ENCODE assay signal across 14 cellular contexts in the genomic region with DNA sequence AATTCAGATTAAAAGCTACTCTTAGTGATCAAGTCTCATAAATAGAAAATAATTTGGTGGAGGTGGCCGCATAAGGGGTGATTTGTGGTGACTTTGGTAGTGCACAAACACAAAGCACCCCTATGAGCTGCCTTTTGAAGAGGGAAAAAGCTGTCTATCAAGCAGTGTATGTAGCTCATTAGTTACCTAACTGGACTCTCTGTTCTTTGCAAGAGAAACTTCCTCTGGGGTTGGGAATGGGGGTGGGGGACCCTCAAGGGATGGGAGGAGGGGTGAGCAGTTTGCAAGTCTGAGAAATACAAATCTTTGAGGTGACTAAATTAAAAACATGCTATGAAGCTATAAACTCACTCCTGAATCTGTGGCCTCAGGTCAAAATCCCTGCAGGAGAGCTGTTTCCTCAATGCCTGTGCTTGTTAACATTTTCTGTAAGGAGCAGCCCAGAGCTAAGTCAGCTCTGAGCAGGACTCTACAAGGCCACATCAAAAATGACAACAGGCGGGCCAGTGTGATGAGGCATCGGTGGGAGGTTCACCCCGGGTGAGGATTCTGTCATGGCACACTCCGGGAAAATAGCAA. TPM values are rescaled to one million over a fixed set of nuclear protein-coding genes. Genes with fewer than 3 reads are reported as not detected.
DNase-seq lines count a peak whose midpoint lies in the region; ATAC-seq and TF ChIP-seq lines count a peak whose summit lies in the region.
"Had no signal": no experiment of that assay in that cellular context is flagged by ENCODE, and none has a peak within 500 bp of the region (broad histone marks: within the 10 kb centered on the region; RNA-seq: fewer than 3 reads in every experiment).

No MANE protein-coding gene starts in this region.

- H2BK5ac ChIP-seq in IMR-90 (ENCODE audit: low read depth, low read length, poor library complexity, severe bottlenecking) (no peak overlapping the region), mesenchymal stem cell (ENCODE audit: low read depth, low read length, poor library complexity, severe bottlenecking) (no peak overlapping the region)

- TF ChIP-seq POLR2A in IMR-90 (IDR thresholded peaks at IDR 0.05; ENCODE audit: low read depth, low read length) = no peak

- POLR2A ChIA-PET in IMR-90 (lab: Charles Lee; ENCODE audit: unreplicated experiment) = interaction anchor here (1.0 kb wide), 1 partner anchor 12 kb away, joined by 3 read pairs; no protein-coding TSS in a partner anchor

- no peaks in the 10 kb centered on the region for H4K20me1 ChIP-seq in DND-41 (ENCODE audit: insufficient read depth, low read length)
- H4K20me1 ChIP-seq in IMR-90 (ENCODE audit: insufficient read depth, low read length) = no peaks in the 10 kb centered on the region

- H4K91ac ChIP-seq in IMR-90 (ENCODE audit: insufficient read depth, low read depth, low read length) (no peak overlapping the region), mesenchymal stem cell (ENCODE audit: low read length) (no peak overlapping the region)

- no TSS peak for BruUV-seq in IMR-90 (replicated peaks; lab: Mats Ljungman, UMichigan)

- in situ Hi-C loops in IMR-90 (cut with MboI; ENCODE audit: low sequenced_read_pairs) = no loop called here

- no peak overlapping the region for H2BK15ac ChIP-seq in IMR-90 (ENCODE audit: low read depth, low read length)
- H2BK15ac ChIP-seq in mesenchymal stem cell (ENCODE audit: low read depth, poor library complexity, severe bottlenecking) = no peak overlapping the region

- peaks cover 8% of the 10 kb centered on the region for H3K36me3 Mint-ChIP-seq in activated naive CD8-positive, alpha-beta T cell

- no peak overlapping the region for H3K9ac ChIP-seq in DND-41 (ENCODE audit: low read depth, low read length)
- no peak overlapping the region for H3K9ac ChIP-seq in IMR-90 (ENCODE audit: low read depth, low read length)
- H3K9ac ChIP-seq in mesenchymal stem cell (ENCODE audit: low read length) = no peak overlapping the region

- H3K4me3 ChIP-seq in DND-41 (ENCODE audit: low read depth in 1 of 2, low read length in 2 of 2) = no peak overlapping the region
- no peak overlapping the region for H3K4me3 ChIP-seq in IMR-90 (ENCODE audit: insufficient read depth, low read depth, low read length)
- no peak overlapping the region for H3K4me3 ChIP-seq in mesenchymal stem cell (ENCODE audit: insufficient read depth in 1 of 2, low read depth in 1 of 2, low read length in 2 of 2)
- H3K4me3 ChIP-seq: dorsolateral prefrontal cortex, thoracic aorta had no signal

- no peaks in the 10 kb centered on the region for H3K27me3 Mint-ChIP-seq in activated naive CD8-positive, alpha-beta T cell

- H3K4me1 ChIP-seq in DND-41 (ENCODE audit: insufficient read depth, low read length) (peaks cover 34% of the 10 kb centered on the region), IMR-90 (ENCODE audit: control insufficient read depth, insufficient read depth, low read length) (no peaks in the 10 kb centered on the region; the same call in 1 of the 2 replicates), mesenchymal stem cell (ENCODE audit: control insufficient read depth, insufficient read depth, low read depth, low read length) (peaks cover 1% of the 10 kb centered on the region)

- 0 out of 2 replicates have a peak overlapping the region, but pooled peaks have one; percentile 25 for H3K14ac ChIP-seq in IMR-90 (replicated peaks; ENCODE audit: low read depth, low read length)
- no peak overlapping the region for H3K14ac ChIP-seq in mesenchymal stem cell (ENCODE audit: low read length in 2 of 2)

- no peak overlapping the region for H2BK12ac ChIP-seq in mesenchymal stem cell (ENCODE audit: low read length in 2 of 2)

- peak overlapping the region; percentile 72 for H3K27ac Mint-ChIP-seq in activated naive CD8-positive, alpha-beta T cell

- H2AK9ac ChIP-seq in IMR-90 (replicated peaks; ENCODE audit: low read depth, low read length, poor library complexity) = no peak overlapping the region

- DNase-seq in DND-41 (no peak), IMR-90 (no peak), mesenchymal stem cell (no peak), cardiac septum (ENCODE audit: low spot score) (no peak), NCI-H510A treated with DMSO at 0.1 percent for 48 hours (lab: John Stamatoyannopoulos, UW) (no peak)
- DNase-seq: activated CD8-positive, alpha-beta memory T cell treated with anti-CD3 and anti-CD28 coated beads for 24 hours; amygdala; dorsolateral prefrontal cortex; foreskin melanocyte; NCI-H2029 treated with DMSO at 0.1 percent for 48 hours had no signal

- no peak overlapping the region for H3K23ac ChIP-seq in IMR-90 (ENCODE audit: low read depth, low read length)
- no peak overlapping the region for H3K23ac ChIP-seq in mesenchymal stem cell (ENCODE audit: low read length in 2 of 2)

- H3K18ac ChIP-seq in IMR-90 (ENCODE audit: low read depth, low read length) = no peak overlapping the region
- no peak overlapping the region for H3K18ac ChIP-seq in mesenchymal stem cell (ENCODE audit: low read depth in 1 of 2, low read length in 2 of 2)

- TF ChIP-seq RAD21 in IMR-90 (IDR thresholded peaks at IDR 0.05; ENCODE audit: low read length) = no peak

- H3K9me3 Mint-ChIP-seq in activated naive CD8-positive, alpha-beta T cell (ENCODE audit: low read depth) = no peaks in the 10 kb centered on the region

- intact Hi-C loops in IMR-90 (cut with micrococcal nuclease) = no loop called here
- intact Hi-C loops in cardiac septum (cut with DNase I) = no loop called here

- no peak overlapping the region for H2AK5ac ChIP-seq in IMR-90 (ENCODE audit: low read depth, low read length)
- H2AK5ac ChIP-seq in mesenchymal stem cell (ENCODE audit: low read length, severe bottlenecking) = no peak overlapping the region

- no CpG with 5 or more reads among the region's 5 CpGs for WGBS in IMR-90 (ENCODE audit: extremely low coverage in 2 of 2, insufficient read length in 1 of 2), 2 experiments
- 91% methylated on average over 4 of the region's 5 CpGs for WGBS in mesenchymal stem cell

- ATAC-seq in DND-41 (ENCODE audit: insufficient read depth, low read depth) (peak; percentile 53; the same call in 2 of the 3 replicates), IMR-90 (ENCODE audit: low read depth) (peak; percentile 35; the same call in 1 of the 2 replicates), GM21619 (IDR thresholded peaks at IDR 0.05; ENCODE audit: unreplicated experiment) (no peak), HG02571 (IDR thresholded peaks at IDR 0.05; ENCODE audit: unreplicated experiment) (no peak)

- H3K79me1 ChIP-seq in IMR-90 (ENCODE audit: low read depth in 1 of 2, low read length in 2 of 2) (no peaks in the 10 kb centered on the region), mesenchymal stem cell (replicated peaks; ENCODE audit: low read length, poor library complexity, severe bottlenecking) (no peaks in the 10 kb centered on the region)

- H3K56ac ChIP-seq in IMR-90 (ENCODE audit: extremely low read depth, insufficient read depth, low read length) = no peak overlapping the region

- CTCF ChIA-PET in IMR-90 (lab: Yijun Ruan, JAX) = no interaction called here

- H3K4ac ChIP-seq in IMR-90 (ENCODE audit: low read depth, low read length) (no peak overlapping the region), mesenchymal stem cell (ENCODE audit: low read depth in 1 of 2, low read length in 2 of 2) (no peak overlapping the region)

- H2BK120ac ChIP-seq in IMR-90 (ENCODE audit: low read depth, low read length) (no peak overlapping the region), mesenchymal stem cell (ENCODE audit: low read depth, low read length) (no peak overlapping the region)

- no peak for TF ChIP-seq CTCF in DND-41 (IDR thresholded peaks at IDR 0.05; ENCODE audit: borderline replicate concordance, extremely low read depth, low read length, poor library complexity, severe bottlenecking)
- no peak for TF ChIP-seq CTCF in IMR-90 (conservative IDR thresholded peaks at IDR 0.05; ENCODE audit: low read depth, low read length)

- H3K9me3 ChIP-seq in DND-41 (ENCODE audit: insufficient read depth, low read length, severe bottlenecking) = no peaks in the 10 kb centered on the region
- H3K9me3 ChIP-seq in IMR-90 (ENCODE audit: control insufficient read depth, insufficient read depth, low read length) = no peaks in the 10 kb centered on the region
- H3K9me3 ChIP-seq in mesenchymal stem cell (ENCODE audit: control insufficient read depth, low read length) = no peaks in the 10 kb centered on the region
- H3K9me3 ChIP-seq: thoracic aorta had no signal

- H3K9me1 ChIP-seq in IMR-90 (ENCODE audit: insufficient read depth, low read length) = no peaks in the 10 kb centered on the region

- H3K4me3 Mint-ChIP-seq in activated naive CD8-positive, alpha-beta T cell = no peak overlapping the region

- no peak overlapping the region for H4K8ac ChIP-seq in IMR-90 (ENCODE audit: low read depth in 2 of 2, low read length in 2 of 2)
- no peak overlapping the region for H4K8ac ChIP-seq in mesenchymal stem cell (ENCODE audit: low read length)

- H3K27me3 ChIP-seq in DND-41 (ENCODE audit: insufficient read depth, low read length, poor library complexity) = no peaks in the 10 kb centered on the region
- no peaks in the 10 kb centered on the region for H3K27me3 ChIP-seq in IMR-90 (ENCODE audit: control insufficient read depth, insufficient read depth, low read length)
- no peaks in the 10 kb centered on the region for H3K27me3 ChIP-seq in mesenchymal stem cell (ENCODE audit: control insufficient read depth in 1 of 2, insufficient read depth in 1 of 2, low read length in 2 of 2)

- H3K4me2 ChIP-seq in DND-41 (ENCODE audit: insufficient read depth, low read length) (no peak overlapping the region), IMR-90 (ENCODE audit: low read depth, low read length) (no peak overlapping the region), mesenchymal stem cell (ENCODE audit: low read length, poor library complexity, severe bottlenecking) (no peak overlapping the region)

- no peak overlapping the region for H2BK20ac ChIP-seq in IMR-90 (ENCODE audit: low read depth, low read length)

- dilution Hi-C loops in IMR-90 (cut with HindIII; ENCODE audit: low sequenced_read_pairs, unreplicated experiment) = no loop called here

- H3K79me2 ChIP-seq in DND-41 (ENCODE audit: insufficient read depth, low read length) = no peaks in the 10 kb centered on the region

- peaks cover 72% of the 10 kb centered on the region for H3K4me1 Mint-ChIP-seq in activated naive CD8-positive, alpha-beta T cell (ENCODE audit: low read depth)

- H4K5ac ChIP-seq in IMR-90 (ENCODE audit: low read depth, low read length) = no peak overlapping the region

- H2AFZ ChIP-seq in DND-41 (ENCODE audit: low read depth, low read length) (0 out of 2 replicates have a peak overlapping the region, but pooled peaks have one; percentile 37), IMR-90 (replicated peaks; ENCODE audit: low read length, poor library complexity) (no peak overlapping the region), mesenchymal stem cell (ENCODE audit: low read depth, low read length) (no peak overlapping the region)

- peak overlapping the region; percentile 26; the same call in 1 of the 2 replicates for H3K27ac ChIP-seq in DND-41 (ENCODE audit: low read length)
- no peak overlapping the region for H3K27ac ChIP-seq in IMR-90 (ENCODE audit: insufficient read depth, low read length)
- H3K27ac ChIP-seq in mesenchymal stem cell (ENCODE audit: low read length, poor library complexity, severe bottlenecking) = peak overlapping the region; percentile 32
- H3K27ac ChIP-seq: dorsolateral prefrontal cortex, thoracic aorta had no signal

- H3K36me3 ChIP-seq in DND-41 (ENCODE audit: insufficient read depth, low read length) (no peaks in the 10 kb centered on the region), IMR-90 (ENCODE audit: control insufficient read depth, insufficient read depth, low read length) (no peaks in the 10 kb centered on the region), mesenchymal stem cell (ENCODE audit: control insufficient read depth in 1 of 2, insufficient read depth in 2 of 2, low read depth in 1 of 2, low read length in 2 of 2) (no peaks in the 10 kb centered on the region)
- H3K36me3 ChIP-seq: thoracic aorta had no signal

RNA-seq across cellular contexts. Expression of gene PTPRC, which starts 32.9 kb away (rescaled TPM):
- total RNA-seq in IMR-90 (2012; rRNA removed) (not detected in 2 replicates), cardiac septum (11.4 TPM)
- polyA plus RNA-seq in IMR-90 (2012; rRNA removed) = not detected in 2 replicates
- polyA plus RNA-seq in IMR-90 (2012; cell fraction: cytosol; rRNA removed) = not detected in 2 replicates
- 0.06 TPM in 1 of 2 replicates, not detected in the other for polyA plus RNA-seq in IMR-90 (2012; cell fraction: nucleus; rRNA removed; ENCODE audit: low replicate concordance)
- 0.01 TPM for polyA plus RNA-seq in mesenchymal stem cell (2013, experiment 1 of 2)
- 0.01 TPM for polyA plus RNA-seq in mesenchymal stem cell (2013, experiment 2 of 2)

Comparison
In these comparisons a context has a peak if more than half of its experiments do, and no peak if none do; other contexts are left out.
1. ATAC-seq: peak in DND-41 (single experiment) and IMR-90 (single experiment); none in GM21619 (single experiment) and HG02571 (single experiment).
2. RNA of gene PTPRC, which starts 32.9 kb away (total RNA-seq): 11.4 TPM in cardiac septum (single experiment); not detected in IMR-90; every median in the first group is over 10 times any median in the second.